ENCODE assay signal across 9 cellular contexts in the genomic region with DNA sequence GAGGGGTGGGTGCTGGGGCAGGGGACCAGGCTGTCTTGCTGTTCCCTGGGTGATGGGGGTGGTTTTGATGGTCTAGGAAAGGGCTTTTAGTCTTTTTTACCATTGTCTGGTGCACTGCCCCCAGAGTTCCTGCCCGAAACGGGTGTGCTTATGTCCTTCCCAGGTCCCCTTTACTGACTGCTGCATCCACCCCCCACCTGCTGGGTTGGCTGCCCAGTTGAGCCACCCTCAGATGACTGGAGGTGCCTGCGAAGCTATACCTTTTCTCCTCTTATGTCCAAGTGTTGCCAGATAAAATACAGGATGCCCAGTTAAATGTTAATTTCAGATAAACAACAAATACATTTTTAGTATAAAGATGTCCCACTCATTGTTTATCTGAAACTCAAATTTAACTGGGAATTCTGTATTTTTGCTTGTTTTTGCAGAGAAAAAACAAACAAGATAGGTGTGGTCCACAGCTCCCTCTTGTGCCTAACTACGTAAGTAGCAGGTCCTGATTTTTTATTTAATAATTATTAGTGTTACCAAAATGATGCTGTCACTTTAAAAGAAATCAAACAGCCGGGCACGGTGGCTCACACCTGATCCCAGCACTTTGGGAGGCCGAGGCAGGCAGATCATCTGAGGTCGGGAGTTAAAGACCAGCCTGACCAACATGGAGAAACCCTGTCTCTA. TPM values are rescaled to one million over a fixed set of nuclear protein-coding genes. Genes with fewer than 3 reads are reported as not detected.
DNase-seq lines count a peak whose midpoint lies in the region; ATAC-seq and TF ChIP-seq lines count a peak whose summit lies in the region.
"Had no signal": no experiment of that assay in that cellular context is flagged by ENCODE, and none has a peak within 500 bp of the region (broad histone marks: within the 10 kb centered on the region; RNA-seq: fewer than 3 reads in every experiment).

No MANE protein-coding gene starts in this region.

- 14 to 17% (median 15%) methylated on average over 8 of the region's 8 CpGs for WGBS in psoas muscle, 3 donors

- intact Hi-C loops in psoas muscle (cut with DNase I), result loop anchor here (2.0 to 10.0 kb wide), 6 partner anchors 63 to 285 kb away; partner anchors contain the start of gene ABHD6 (in 2 of the 2)

- H3K27me3 Mint-ChIP-seq in activated CD8-positive, alpha-beta memory T cell treated with anti-CD3 and anti-CD28 coated beads, Interleukin-2, amount 10 ng/mL, durations not matched to agents 7 days and 5 days, result peaks cover 22% of the 10 kb centered on the region

- no peak overlapping the region for H3K27ac ChIP-seq in psoas muscle
- H3K27ac ChIP-seq: neutrophil had no signal

- no peak overlapping the region for H3K4me3 ChIP-seq in psoas muscle

- no peaks in the 10 kb centered on the region for H3K36me3 ChIP-seq in psoas muscle (ENCODE audit: insufficient read depth in 1 of 2, low read depth in 1 of 2)
- H3K36me3 ChIP-seq: neutrophil had no signal

- H3K9me3 ChIP-seq in psoas muscle, result no peaks in the 10 kb centered on the region
- H3K9me3 ChIP-seq: neutrophil had no signal

- no peaks in the 10 kb centered on the region for H3K4me1 ChIP-seq in psoas muscle

- H3K4me3 Mint-ChIP-seq in activated CD8-positive, alpha-beta memory T cell treated with anti-CD3 and anti-CD28 coated beads, Interleukin-2, amount 10 ng/mL, durations not matched to agents 7 days and 5 days, result no peak overlapping the region

- TF ChIP-seq CTCF in psoas muscle (IDR thresholded peaks at IDR 0.05), result peak; percentile 48

- H3K27me3 ChIP-seq in psoas muscle (ENCODE audit: insufficient read depth in 3 of 3, low read length in 2 of 3), result peaks cover 0 to 1% (median 0%) of the 10 kb centered on the region in 3 donors

- peak in 1 of 4 donors; percentile 64 for ATAC-seq in psoas muscle
- no peak for ATAC-seq in HG03159 (IDR thresholded peaks at IDR 0.05; ENCODE audit: unreplicated experiment)
- no peak for ATAC-seq in GM21528 (IDR thresholded peaks at IDR 0.05; ENCODE audit: low FRiP score, unreplicated experiment)
- ATAC-seq in activated CD8-positive, alpha-beta memory T cell treated with anti-CD3 and anti-CD28 coated beads, Interleukin-2, amount 10 ng/mL, durations not matched to agents 7 days and 5 days, result no peak

- TF ChIP-seq POLR2A in erythroblast (IDR thresholded peaks at IDR 0.05; ENCODE audit: low read length), result no peak

- H3K4me1 Mint-ChIP-seq in activated CD8-positive, alpha-beta memory T cell treated with anti-CD3 and anti-CD28 coated beads, Interleukin-2, amount 10 ng/mL, durations not matched to agents 7 days and 5 days, result peaks cover under 1% of the 10 kb centered on the region

- CTCF ChIA-PET in activated CD8-positive, alpha-beta memory T cell treated with anti-CD3 and anti-CD28 coated beads, Interleukin-2, amount 10 ng/mL, durations not matched to agents 7 days and 5 days (lab: Charles Lee), result interaction anchor here (0.8 to 5.0 kb wide), 4 partner anchors 25 to 236 kb away, joined by 3 to 41 read pairs (median 4); partner anchors contain the start of gene ACOX2

- no peaks in the 10 kb centered on the region for H3K9me3 Mint-ChIP-seq in activated CD8-positive, alpha-beta memory T cell treated with anti-CD3 and anti-CD28 coated beads, Interleukin-2, amount 10 ng/mL, durations not matched to agents 7 days and 5 days (ENCODE audit: low read depth)

- DNase-seq in GM03348 (ENCODE audit: low spot score) (peak; percentile 63), NCI-H69 (lab: John Stamatoyannopoulos, UW) (peak; percentile 14), erythroblast (lab: John Stamatoyannopoulos, UW) (peak; percentile 33 to 48), psoas muscle (no peak), globus pallidus (ENCODE audit: low spot score) (no peak)
- no peak for DNase-seq in activated CD8-positive, alpha-beta memory T cell treated with anti-CD3 and anti-CD28 coated beads, Interleukin-2, amount 10 ng/mL, durations not matched to agents 7 days and 5 days

- H3K27ac Mint-ChIP-seq in activated CD8-positive, alpha-beta memory T cell treated with anti-CD3 and anti-CD28 coated beads, Interleukin-2, amount 10 ng/mL, durations not matched to agents 7 days and 5 days, result no peak overlapping the region

- no peaks in the 10 kb centered on the region for H3K36me3 Mint-ChIP-seq in activated CD8-positive, alpha-beta memory T cell treated with anti-CD3 and anti-CD28 coated beads, Interleukin-2, amount 10 ng/mL, durations not matched to agents 7 days and 5 days

RNA-seq across cellular contexts. Expression of gene RPP14, which starts 6.1 kb away (rescaled TPM):
- 10 to 100 TPM; 24.9 to 35.0 (median 30.0) TPM for total RNA-seq in psoas muscle
- polyA plus RNA-seq in psoas muscle, result 10 to 100 TPM; 17.3 to 36.6 (median 23.2) TPM
- 10 to 100 TPM; 12.9 to 16.9 TPM for total RNA-seq in activated CD8-positive, alpha-beta memory T cell treated with anti-CD3 and anti-CD28 coated beads, Interleukin-2, amount 10 ng/mL, durations not matched to agents 7 days and 5 days

RNA-seq across cellular contexts. Expression of gene HTD2, which starts 6.3 kb away (rescaled TPM):
- 10 to 100 TPM; 12.0 to 17.9 (median 15.8) TPM for total RNA-seq in psoas muscle
- polyA plus RNA-seq in psoas muscle, result 10 to 100 TPM; 10.9 to 37.0 (median 12.5) TPM
- 1 to 10 TPM; 6.9 to 7.4 TPM for total RNA-seq in activated CD8-positive, alpha-beta memory T cell treated with anti-CD3 and anti-CD28 coated beads, Interleukin-2, amount 10 ng/mL, durations not matched to agents 7 days and 5 days

RNA-seq across cellular contexts. Expression of gene PXK, which starts 32.7 kb away (rescaled TPM):
- 10 to 100 TPM; 15.5 to 17.5 (median 16.5) TPM for total RNA-seq in psoas muscle
- polyA plus RNA-seq in psoas muscle, result 10 to 100 TPM in 1 of 3 donors, 1 to 10 TPM in 2; 3.4 to 14.7 (median 8.6) TPM
- 10 to 100 TPM; 61.7 to 64.7 TPM for total RNA-seq in activated CD8-positive, alpha-beta memory T cell treated with anti-CD3 and anti-CD28 coated beads, Interleukin-2, amount 10 ng/mL, durations not matched to agents 7 days and 5 days

Comparison
In these comparisons a context has a peak if more than half of its experiments do, and no peak if none do; other contexts are left out.
1. DNase-seq: peak in GM03348 (single experiment), NCI-H69 (single experiment) and erythroblast (2 of 2); none in psoas muscle (0 of 2), globus pallidus (single experiment) and activated CD8-positive, alpha-beta memory T cell treated with anti-CD3 and anti-CD28 coated beads, Interleukin-2, amount 10 ng/mL, durations not matched to agents 7 days and 5 days (single experiment).